In genomic region chr2:113237604-113238003, GRCh38 we compare ENCODE assay signal across 20 cellular contexts. TPM values are rescaled to one million over a fixed set of nuclear protein-coding genes. Genes with fewer than 3 reads are reported as not detected.
A peak's percentile ranks its signal among the peaks of the same experiment; 100 is the strongest.
DNase-seq lines count a peak whose midpoint lies in the region; ATAC-seq, FAIRE-seq and TF ChIP-seq lines count a peak whose summit lies in the region.
"Had no signal": no experiment of that assay in that cellular context is flagged by ENCODE, and none has a peak within 500 bp of the region (broad histone marks: within the 10 kb centered on the region; RNA-seq: fewer than 3 reads in every experiment).

No MANE protein-coding gene starts in this region.

- H3K36me3 ChIP-seq in HepG2 (replicated peaks in 1 of 2; ENCODE audit: control insufficient read depth in 1 of 2, insufficient read depth in 2 of 2, low read length in 2 of 2) = no peaks in the 10 kb centered on the region
- no peaks in the 10 kb centered on the region for H3K36me3 ChIP-seq in right lobe of liver
- peaks cover 20 to 71% of the 10 kb centered on the region in 2 donors for H3K36me3 ChIP-seq in kidney (ENCODE audit: control insufficient read depth in 1 of 2, insufficient read depth in 2 of 2, low read length in 2 of 2)
- no peaks in the 10 kb centered on the region for H3K36me3 ChIP-seq in vagina

- TF ChIP-seq RAD21 in HepG2 (CRISPR knock-in tag; IDR thresholded peaks at IDR 0.05) = no peak

- no peak for TF ChIP-seq POLR2A in HepG2 (IDR thresholded peaks at IDR 0.05; ENCODE audit: insufficient read depth in 1 of 2, low read depth in 2 of 2, low read length in 2 of 2)
- TF ChIP-seq POLR2A in right lobe of liver (IDR thresholded peaks at IDR 0.05) = no peak
- no peak for TF ChIP-seq POLR2A in vagina (IDR thresholded peaks at IDR 0.05)

- CTCF ChIA-PET in HepG2 (lab: Yijun Ruan, JAX; ENCODE audit: low intra/inter-chr PET ratio, low total read pairs) = no interaction called here

- intact Hi-C loops in HepG2 (cut with micrococcal nuclease; ENCODE audit: unreplicated experiment) = no loop called here
- intact Hi-C loops in right lobe of liver (cut with DNase I) = no loop called here
- intact Hi-C loops in kidney (cut with DNase I) = no loop called here
- intact Hi-C loops in vagina (cut with DNase I) = no loop called here

- ATAC-seq in HepG2 (no peak), right lobe of liver (no peak), GM19467 (IDR thresholded peaks at IDR 0.05; ENCODE audit: unreplicated experiment) (no peak)
- ATAC-seq: naive thymus-derived CD4-positive, alpha-beta T cell had no signal

- no peak overlapping the region for H3K9ac ChIP-seq in HepG2 (ENCODE audit: insufficient read depth, low read depth, low read length)
- H3K9ac ChIP-seq in kidney (ENCODE audit: low read length in 2 of 2) = no peak overlapping the region

- FAIRE-seq in HepG2 (lab: Jason Lieb, UNC) = no peak
- FAIRE-seq in kidney (lab: Jason Lieb, UNC) = no peak

- POLR2A ChIA-PET in HepG2 (lab: Yijun Ruan, JAX) = no interaction called here

- H3K4me1 ChIP-seq in HepG2 (ENCODE audit: insufficient read depth, low read length) = peaks cover 76% of the 10 kb centered on the region
- H3K4me1 ChIP-seq in right lobe of liver = peaks cover 0 to 28% (median 0%) of the 10 kb centered on the region in 4 donors
- H3K4me1 ChIP-seq in kidney (ENCODE audit: control insufficient read depth in 1 of 2, insufficient read depth in 1 of 2, low read depth in 1 of 2, low read length in 2 of 2) = peaks cover 29 to 40% of the 10 kb centered on the region in 2 donors
- H3K4me1 ChIP-seq in vagina = peaks cover 36% of the 10 kb centered on the region

- in situ Hi-C loops in HepG2 (cut with HindIII; ENCODE audit: extremely low pct_ligation_motif_present, low pct_unique_long_range_greater_than_20kb) = no loop called here
- in situ Hi-C loops in ACHN (cut with HindIII; ENCODE audit: low pct_ligation_motif_present, low pct_unique_long_range_greater_than_20kb, low sequenced_read_pairs) = no loop called here

- no TSS peak for BruUV-seq in HepG2 (replicated peaks; lab: Mats Ljungman, UMichigan)

- H3K4me2 ChIP-seq in HepG2 (ENCODE audit: low read depth, low read length) = peak overlapping the region; percentile 26; the same call in 1 of the 2 replicates

- TF ChIP-seq EP300 in HepG2 (IDR thresholded peaks at IDR 0.05; ENCODE audit: low read depth in 2 of 2, low read length in 2 of 2) (no peak), HepG2 (CRISPR knock-in tag; IDR thresholded peaks at IDR 0.05; ENCODE audit: borderline replicate concordance) (no peak)

- no peak overlapping the region for H2AFZ ChIP-seq in HepG2 (ENCODE audit: low read length)

- WGBS in HepG2 (ENCODE audit: low lambda C conversion rate) = 19% methylated on average over 6 of the region's 6 CpGs
- WGBS in right lobe of liver (ENCODE audit: insufficient coverage, low coverage, low lambda C conversion rate, missing lambda C conversion rate) = 84% methylated on average over 5 of the region's 6 CpGs

- DNase-seq in HepG2 (ENCODE audit: low spot score) (peak; percentile 55), right lobe of liver (no peak), SW480 (ENCODE audit: low spot score) (peak; percentile 42), kidney (no peak), vagina (ENCODE audit: extremely low spot score in 2 of 2) (no peak), T1000 (lab: John Stamatoyannopoulos, UW) (no peak), ACHN (no peak)
- DNase-seq: activated CD4-positive, alpha-beta T cell treated with anti-CD3 and anti-CD28 coated beads for 4 hours; activated T-cell treated with anti-CD3 and anti-CD28 coated beads, Interleukin-2, amount 50 U/mL, for 48 hours; anterior cingulate cortex; DMS 273 treated with DMSO at 0.1 percent for 48 hours; endodermal cell; foreskin melanocyte; naive thymus-derived CD4-positive, alpha-beta T cell; NCI-H1694 treated with DMSO at 0.1 percent for 48 hours; NCI-H446; SHP77 treated with DMSO at 0.1 percent for 48 hours; stimulated activated CD4-positive, alpha-beta T cell treated with anti-CD3 and anti-CD28 coated beads, Interleukin-15, amount 100 ng/mL, for 24 hours had no signal

- H3K79me2 ChIP-seq in HepG2 (ENCODE audit: insufficient read depth, low read length) = no peaks in the 10 kb centered on the region

- H3K4me3 ChIP-seq in HepG2 (replicated peaks in 1 of 3; ENCODE audit: insufficient read depth in 1 of 3, low read depth in 2 of 3, low read length in 3 of 3) = no peak overlapping the region
- H3K4me3 ChIP-seq in right lobe of liver = no peak overlapping the region
- H3K4me3 ChIP-seq in kidney (ENCODE audit: low read length in 2 of 2) = no peak overlapping the region
- no peak overlapping the region for H3K4me3 ChIP-seq in vagina

- no peak for TF ChIP-seq CTCF in HepG2 (CRISPR knock-in tag; IDR thresholded peaks at IDR 0.05)
- no peak for TF ChIP-seq CTCF in right lobe of liver (IDR thresholded peaks at IDR 0.05)
- no peak for TF ChIP-seq CTCF in kidney (IDR thresholded peaks at IDR 0.05; ENCODE audit: borderline replicate concordance, extremely low read depth, insufficient read depth)
- no peak for TF ChIP-seq CTCF in vagina (IDR thresholded peaks at IDR 0.05)

- H4K20me1 ChIP-seq in HepG2 (ENCODE audit: insufficient read depth, low read length) = no peaks in the 10 kb centered on the region

- no peaks in the 10 kb centered on the region; a peak in 1 of 5 replicates for H3K27me3 ChIP-seq in HepG2 (ENCODE audit: control insufficient read depth in 1 of 2, insufficient read depth in 2 of 2, low read length in 2 of 2)
- no peaks in the 10 kb centered on the region for H3K27me3 ChIP-seq in right lobe of liver
- H3K27me3 ChIP-seq in vagina = no peaks in the 10 kb centered on the region

- H3K9me3 ChIP-seq in HepG2 (ENCODE audit: low read length) (no peaks in the 10 kb centered on the region), right lobe of liver (no peaks in the 10 kb centered on the region), kidney (ENCODE audit: control insufficient read depth in 1 of 2, low read length in 2 of 2) (no peaks in the 10 kb centered on the region), vagina (no peaks in the 10 kb centered on the region)

- H3K27ac ChIP-seq in HepG2 (ENCODE audit: extremely low read length, insufficient read depth, low read length) (no peak overlapping the region), right lobe of liver (no peak overlapping the region), kidney (ENCODE audit: low read depth in 2 of 2, low read length in 2 of 2) (peak overlapping the region; percentile 8 to 24), vagina (peak overlapping the region; percentile 16)

TF ChIP-seq in HepG2, 621 proteins besides CTCF, POLR2A, EP300 and RAD21 (continues in another document):
- TF ChIP-seq JDP2 (CRISPR knock-in tag; IDR thresholded peaks at IDR 0.05; ENCODE audit: borderline replicate concordance) (no peak), ZNF33A (CRISPR knock-in tag; IDR thresholded peaks at IDR 0.05; ENCODE audit: borderline replicate concordance) (no peak), SOX5 (CRISPR knock-in tag; IDR thresholded peaks at IDR 0.05; ENCODE audit: borderline replicate concordance) (peak; percentile 50; the same call in 1 of the 2 replicates), ZFP90 (CRISPR knock-in tag; IDR thresholded peaks at IDR 0.05; ENCODE audit: borderline replicate concordance) (no peak), ZNF430 (CRISPR knock-in tag; IDR thresholded peaks at IDR 0.05) (no peak), ZNF343 (CRISPR knock-in tag; IDR thresholded peaks at IDR 0.05) (no peak), PREB (CRISPR knock-in tag; IDR thresholded peaks at IDR 0.05) (no peak), DNMT3B (CRISPR knock-in tag; conservative IDR thresholded peaks at IDR 0.05) (0 out of 2 replicates have a peak, but pooled peaks have one; percentile 47)

RNA-seq across cellular contexts. Expression of gene PAX8, which starts 41.1 kb away (rescaled TPM):
- total RNA-seq in HepG2 (2016; rRNA removed; fragmentation: Illumina TruSeq; extraction: Trizol) (1.3 and 1.5 TPM in 2 replicates), right lobe of liver (1 to 10 TPM in 2 of 6 experiments, under 1 TPM in 4; 0.27 to 1.9 (median 0.86) TPM), kidney (607 TPM), vagina (1.7 TPM)
- total RNA-seq in HepG2 (2016; cell fraction: cytosol; rRNA removed; fragmentation: Illumina TruSeq; extraction: Trizol; ENCODE audit: low read depth) = 0.79 and 0.91 TPM in 2 replicates
- total RNA-seq in HepG2 (2016; cell fraction: insoluble cytoplasmic fraction; rRNA removed; fragmentation: Illumina TruSeq; extraction: Trizol) = 1.4 and 1.5 TPM in 2 replicates
- total RNA-seq in HepG2 (2016; cell fraction: membrane; rRNA removed; fragmentation: Illumina TruSeq; extraction: Trizol) = 1.9 and 2.0 TPM in 2 replicates
- 0.88 and 0.90 TPM in 2 replicates for total RNA-seq in HepG2 (2016; cell fraction: nucleus; rRNA removed; fragmentation: Illumina TruSeq; extraction: Trizol)
- polyA plus RNA-seq in HepG2 (2011; rRNA removed) (8.1 and 8.8 TPM in 2 replicates), kidney (ENCODE audit: insufficient read depth, low read depth, low replicate concordance) (199 TPM)
- polyA plus RNA-seq in HepG2 (2011; cell fraction: cytosol; rRNA removed) = 3.2 and 4.3 TPM in 2 replicates
- 2.5 and 2.8 TPM in 2 replicates for polyA plus RNA-seq in HepG2 (2011; cell fraction: nucleus; rRNA removed)
- 5.3 and 8.3 TPM in 2 replicates for polyA plus RNA-seq in HepG2 (2012)
- polyA plus RNA-seq in HepG2 (2016; cell fraction: cytosol; fragmentation: Illumina TruSeq; extraction: Trizol; ENCODE audit: low read depth) = 1.0 and 1.2 TPM in 2 replicates
- 3.8 and 4.0 TPM in 2 replicates for polyA plus RNA-seq in HepG2 (2016; cell fraction: insoluble cytoplasmic fraction; fragmentation: Illumina TruSeq; extraction: Trizol; ENCODE audit: low read depth)
- 2.8 TPM in 2 replicates for polyA plus RNA-seq in HepG2 (2016; cell fraction: membrane; fragmentation: Illumina TruSeq; extraction: Trizol; ENCODE audit: low read depth)
- 2.5 and 3.1 TPM in 2 replicates for polyA plus RNA-seq in HepG2 (2016; cell fraction: nucleus; fragmentation: Illumina TruSeq; extraction: Trizol; ENCODE audit: insufficient read depth, low read depth)
- 1.1 and 5.5 TPM in 2 replicates for polyA minus RNA-seq in HepG2 (2011; rRNA and poly(A)+ RNA removed; ENCODE audit: low replicate concordance)
- 2.4 and 3.0 TPM in 2 replicates for polyA minus RNA-seq in HepG2 (2011; cell fraction: cytosol; rRNA and poly(A)+ RNA removed)
- polyA minus RNA-seq in HepG2 (2011; cell fraction: nucleus; rRNA and poly(A)+ RNA removed) = 3.7 and 3.9 TPM in 2 replicates
- total RNA-seq: chondrocyte had no signal

Comparison
In these comparisons a context has a peak if more than half of its experiments do, and no peak if none do; other contexts are left out.
1. DNase-seq: peak in HepG2 (single experiment) and SW480 (single experiment); none in right lobe of liver (0 of 3), kidney (single experiment), vagina (0 of 2), T1000 (single experiment) and ACHN (single experiment).
2. H3K27ac ChIP-seq: peak in kidney (2 of 2) and vagina (single experiment); none in HepG2 (single experiment) and right lobe of liver (0 of 3).
3. RNA of gene PAX8, which starts 41.1 kb away (total RNA-seq): 607 TPM in kidney (single experiment); 1.7 TPM in vagina (single experiment), 0.79 to 2.0 TPM in HepG2 and 0.27 to 1.9 TPM in right lobe of liver; every median in the first group is over 100 times any median in the second.